In genomic region chr4:109164011-109164410, GRCh38 we compare ENCODE assay signal across 17 cellular contexts.
DNase-seq lines count a peak whose midpoint lies in the region; ATAC-seq and TF ChIP-seq lines count a peak whose summit lies in the region.
"Had no signal": no experiment of that assay in that cellular context is flagged by ENCODE, and none has a peak within 500 bp of the region (broad histone marks: within the 10 kb centered on the region; RNA-seq: fewer than 3 reads in every experiment).

No MANE protein-coding gene starts in this region.

- H3K9me3 Mint-ChIP-seq in activated naive CD8-positive, alpha-beta T cell treated with anti-CD3 and anti-CD28 coated beads, Interleukin-2, amount 50 U/mL, for 24 hours = no peaks in the 10 kb centered on the region
- H3K9me3 Mint-ChIP-seq: activated naive CD4-positive, alpha-beta T cell treated with anti-CD3 and anti-CD28 coated beads for 36 hours; IgD-negative memory B cell; stimulated activated naive CD8-positive, alpha-beta T cell treated with anti-CD3 and anti-CD28 coated beads, Interleukin-15, Interleukin-2, amounts not matched to agents 100 ng/mL and 50 ng/mL, for 24 hours had no signal

- TF ChIP-seq CTCF in A673 (conservative IDR thresholded peaks at IDR 0.05; ENCODE audit: low read depth, low read length) (no peak), epithelial cell of esophagus (IDR thresholded peaks at IDR 0.05; ENCODE audit: insufficient read depth, low read depth, low read length, missing control alignments) (no peak), lower lobe of right lung (IDR thresholded peaks at IDR 0.05) (no peak)

- H3K4me3 Mint-ChIP-seq in activated naive CD8-positive, alpha-beta T cell treated with anti-CD3 and anti-CD28 coated beads, Interleukin-2, amount 50 U/mL, for 24 hours = no peak overlapping the region
- H3K4me3 Mint-ChIP-seq: activated naive CD4-positive, alpha-beta T cell treated with anti-CD3 and anti-CD28 coated beads for 36 hours; IgD-negative memory B cell; stimulated activated naive CD8-positive, alpha-beta T cell treated with anti-CD3 and anti-CD28 coated beads, Interleukin-15, Interleukin-2, amounts not matched to agents 100 ng/mL and 50 ng/mL, for 24 hours had no signal

- BruUV-seq in A673 (replicated peaks; lab: Mats Ljungman, UMichigan) = no TSS peak

- ATAC-seq in lower lobe of right lung (peak; percentile 49 to 59), GM21515 (IDR thresholded peaks at IDR 0.05; ENCODE audit: unreplicated experiment) (no peak), GM19467 (IDR thresholded peaks at IDR 0.05; ENCODE audit: unreplicated experiment) (no peak)
- ATAC-seq in activated naive CD8-positive, alpha-beta T cell treated with anti-CD3 and anti-CD28 coated beads, Interleukin-2, amount 50 U/mL, for 24 hours = no peak
- ATAC-seq: A549 had no signal

- H3K27ac Mint-ChIP-seq in activated naive CD8-positive, alpha-beta T cell treated with anti-CD3 and anti-CD28 coated beads, Interleukin-2, amount 50 U/mL, for 24 hours = no peak overlapping the region
- H3K27ac Mint-ChIP-seq: activated naive CD4-positive, alpha-beta T cell treated with anti-CD3 and anti-CD28 coated beads for 36 hours; IgD-negative memory B cell; stimulated activated naive CD8-positive, alpha-beta T cell treated with anti-CD3 and anti-CD28 coated beads, Interleukin-15, Interleukin-2, amounts not matched to agents 100 ng/mL and 50 ng/mL, for 24 hours had no signal

- H3K27me3 Mint-ChIP-seq in activated naive CD8-positive, alpha-beta T cell treated with anti-CD3 and anti-CD28 coated beads, Interleukin-2, amount 50 U/mL, for 24 hours = peaks cover 4% of the 10 kb centered on the region
- H3K27me3 Mint-ChIP-seq: IgD-negative memory B cell had no signal

- H3K27me3 ChIP-seq in A673 (replicated peaks; ENCODE audit: insufficient read depth, low read depth, low read length, poor library complexity) = no peaks in the 10 kb centered on the region
- H3K27me3 ChIP-seq in lower lobe of right lung (ENCODE audit: low read depth) = no peaks in the 10 kb centered on the region

- H3K4me3 ChIP-seq in A673 (ENCODE audit: low read depth, low read length, poor library complexity, severe bottlenecking) (no peak overlapping the region), epithelial cell of esophagus (ENCODE audit: low read length) (no peak overlapping the region), lower lobe of right lung (no peak overlapping the region)
- H3K4me3 ChIP-seq: A549 had no signal

- H3K9me3 ChIP-seq in A673 (ENCODE audit: low read depth, low read length, poor library complexity, severe bottlenecking) = no peaks in the 10 kb centered on the region
- H3K9me3 ChIP-seq in lower lobe of right lung = no peaks in the 10 kb centered on the region
- H3K9me3 ChIP-seq: A549 had no signal

- no peaks in the 10 kb centered on the region for H3K4me1 Mint-ChIP-seq in activated naive CD8-positive, alpha-beta T cell treated with anti-CD3 and anti-CD28 coated beads, Interleukin-2, amount 50 U/mL, for 24 hours
- H3K4me1 Mint-ChIP-seq: IgD-negative memory B cell had no signal

- H3K27ac ChIP-seq in A673 (ENCODE audit: low read depth, low read length, poor library complexity, severe bottlenecking) (no peak overlapping the region), lower lobe of right lung (no peak overlapping the region)
- H3K27ac ChIP-seq: A549 had no signal

- DNase-seq in A673 (ENCODE audit: low spot score) (peak; percentile 61), LHCN-M2 (ENCODE audit: low read depth) (peak; percentile 15), epithelial cell of esophagus (ENCODE audit: low read depth) (peak; percentile 5), lower lobe of right lung (no peak)
- DNase-seq in activated naive CD8-positive, alpha-beta T cell treated with anti-CD3 and anti-CD28 coated beads, Interleukin-2, amount 50 U/mL, for 24 hours = no peak
- DNase-seq in activated T-cell treated with anti-CD3 and anti-CD28 coated beads, Interleukin-2, amount 50 U/mL, for 48 hours = no peak
- DNase-seq: activated CD4-positive, alpha-beta T cell treated with anti-CD3 and anti-CD28 coated beads for 1 hour; activated naive CD4-positive, alpha-beta T cell treated with anti-CD3 and anti-CD28 coated beads for 36 hours; kidney; NCI-H2171; posterior cingulate gyrus; T-helper 1 cell had no signal

- H3K36me3 ChIP-seq in A673 (ENCODE audit: insufficient read depth, low read length, poor library complexity, severe bottlenecking) (no peaks in the 10 kb centered on the region), lower lobe of right lung (no peaks in the 10 kb centered on the region)

- H3K4me1 ChIP-seq in A673 (ENCODE audit: insufficient read depth, low read length, poor library complexity, severe bottlenecking) (peaks cover 28% of the 10 kb centered on the region), lower lobe of right lung (no peaks in the 10 kb centered on the region)
- H3K4me1 ChIP-seq: A549 had no signal

- CTCF ChIA-PET in A673 (lab: Charles Lee) = no interaction called here

- POLR2A ChIA-PET in A673 (lab: Charles Lee; ENCODE audit: low non-redundant PET) = no interaction called here

- no peaks in the 10 kb centered on the region for H3K36me3 Mint-ChIP-seq in activated naive CD8-positive, alpha-beta T cell treated with anti-CD3 and anti-CD28 coated beads, Interleukin-2, amount 50 U/mL, for 24 hours (ENCODE audit: low read depth)
- H3K36me3 Mint-ChIP-seq: IgD-negative memory B cell had no signal

- intact Hi-C loops in A673 (cut with micrococcal nuclease; ENCODE audit: unreplicated experiment) = loop anchor here (10.0 kb wide), 1 partner anchor 131 kb away; no protein-coding TSS in a partner anchor
- intact Hi-C loops in lower lobe of right lung (cut with DNase I) = no loop called here

Comparison
In these comparisons a context has a peak if more than half of its experiments do, and no peak if none do; other contexts are left out.
1. DNase-seq: peak in A673 (single experiment), LHCN-M2 (single experiment) and epithelial cell of esophagus (single experiment); none in lower lobe of right lung (single experiment), activated naive CD8-positive, alpha-beta T cell treated with anti-CD3 and anti-CD28 coated beads, Interleukin-2, amount 50 U/mL, for 24 hours (single experiment) and activated T-cell treated with anti-CD3 and anti-CD28 coated beads, Interleukin-2, amount 50 U/mL, for 48 hours (0 of 2).
2. ATAC-seq: peak in lower lobe of right lung (2 of 2); none in activated naive CD8-positive, alpha-beta T cell treated with anti-CD3 and anti-CD28 coated beads, Interleukin-2, amount 50 U/mL, for 24 hours (single experiment), GM21515 (single experiment) and GM19467 (single experiment).